34 cellular contexts compared by ENCODE assay signal in the genomic region with DNA sequence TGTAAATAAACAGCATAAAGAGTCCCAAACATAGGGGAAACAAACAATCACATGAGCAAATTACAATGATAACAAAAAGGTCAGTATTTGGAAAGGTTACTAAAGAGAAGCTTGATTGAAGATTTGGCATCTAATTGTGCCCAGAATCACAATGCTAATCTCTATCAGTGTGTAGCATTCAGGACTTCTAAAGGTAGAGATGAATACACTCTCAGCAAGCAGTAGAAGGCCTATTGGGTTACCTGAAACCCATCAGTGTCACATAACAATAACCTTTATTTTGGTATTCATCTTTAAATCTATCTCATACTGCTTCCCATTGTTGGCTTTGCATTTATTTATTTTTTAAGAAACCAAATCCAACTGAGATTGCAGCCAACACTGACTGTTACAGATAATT.
"Had no signal": no experiment of that assay in that cellular context is flagged by ENCODE, and none has a peak within 500 bp of the region (broad histone marks: within the 10 kb centered on the region; RNA-seq: fewer than 3 reads in every experiment).

No MANE protein-coding gene starts in this region.

- ATAC-seq: activated CD4-positive, alpha-beta T cell treated with anti-CD3 and anti-CD28 coated beads for 36 hours; activated CD8-positive, alpha-beta memory T cell treated with anti-CD3 and anti-CD28 coated beads, Interleukin-2, amount 10 ng/mL, durations not matched to agents 7 days and 5 days; activated CD8-positive, alpha-beta T cell treated with anti-CD3 and anti-CD28 coated beads, Interleukin-2, amount 10 ng/mL, durations not matched to agents 7 days and 5 days; activated naive CD8-positive, alpha-beta T cell treated with anti-CD3 and anti-CD28 coated beads, Interleukin-2, amount 50 U/mL, for 24 hours; body of pancreas; effector memory CD8-positive, alpha-beta T cell; foreskin keratinocyte; gastroesophageal sphincter; T-cell had no signal

- H3K36me3 Mint-ChIP-seq: activated CD4-positive, alpha-beta memory T cell treated with anti-CD3 and anti-CD28 coated beads for 36 hours; activated CD8-positive, alpha-beta memory T cell treated with anti-CD3 and anti-CD28 coated beads, Interleukin-2, amount 10 ng/mL, durations not matched to agents 7 days and 5 days; activated naive CD4-positive, alpha-beta T cell treated with anti-CD3 and anti-CD28 coated beads, Interleukin-2, amount 50 U/mL, for 24 hours; activated naive CD8-positive, alpha-beta T cell treated with anti-CD3 and anti-CD28 coated beads for 36 hours; T-cell had no signal

- H3K27me3 Mint-ChIP-seq: activated CD4-positive, alpha-beta memory T cell treated with anti-CD3 and anti-CD28 coated beads for 36 hours; activated CD4-positive, alpha-beta T cell treated with anti-CD3 and anti-CD28 coated beads for 36 hours; activated CD4-positive, alpha-beta T cell treated with anti-CD3 and anti-CD28 coated beads, Interleukin-2, amount 10 ng/mL, durations not matched to agents 24 days and 14 days; activated CD8-positive, alpha-beta memory T cell treated with anti-CD3 and anti-CD28 coated beads, Interleukin-2, amount 10 ng/mL, durations not matched to agents 7 days and 5 days; activated naive CD4-positive, alpha-beta T cell treated with anti-CD3 and anti-CD28 coated beads, Interleukin-2, amount 50 U/mL, for 24 hours; activated naive CD8-positive, alpha-beta T cell treated with anti-CD3 and anti-CD28 coated beads for 36 hours; activated naive CD8-positive, alpha-beta T cell treated with anti-CD3 and anti-CD28 coated beads, Interleukin-2, amount 50 U/mL, for 24 hours; effector memory CD8-positive, alpha-beta T cell had no signal

- H3K4me3 ChIP-seq: adrenal gland, body of pancreas, esophagus muscularis mucosa, gastroesophageal sphincter had no signal

- H3K4me1 Mint-ChIP-seq: activated CD4-positive, alpha-beta T cell treated with anti-CD3 and anti-CD28 coated beads for 36 hours; activated CD4-positive, alpha-beta T cell treated with anti-CD3 and anti-CD28 coated beads, Interleukin-2, amount 10 ng/mL, durations not matched to agents 24 days and 14 days; activated CD8-positive, alpha-beta memory T cell treated with anti-CD3 and anti-CD28 coated beads, Interleukin-2, amount 10 ng/mL, durations not matched to agents 7 days and 5 days; activated naive CD4-positive, alpha-beta T cell treated with anti-CD3 and anti-CD28 coated beads, Interleukin-2, amount 50 U/mL, for 24 hours; activated naive CD8-positive, alpha-beta T cell treated with anti-CD3 and anti-CD28 coated beads for 36 hours; activated naive CD8-positive, alpha-beta T cell treated with anti-CD3 and anti-CD28 coated beads, Interleukin-2, amount 50 U/mL, for 24 hours; T-cell had no signal

- DNase-seq: activated CD4-positive, alpha-beta memory T cell treated with anti-CD3 and anti-CD28 coated beads for 36 hours; activated CD4-positive, alpha-beta T cell treated with anti-CD3 and anti-CD28 coated beads for 36 hours; activated CD4-positive, alpha-beta T cell treated with anti-CD3 and anti-CD28 coated beads, Interleukin-2, amount 10 ng/mL, durations not matched to agents 24 days and 14 days; activated CD4-positive, CD25-positive, alpha-beta regulatory T cell; activated CD4-positive, CD25-positive, alpha-beta regulatory T cell treated with anti-CD3 and anti-CD28 coated beads, Interleukin-2, amount 50 U/mL, for 72 hours; activated CD8-positive, alpha-beta memory T cell treated with anti-CD3 and anti-CD28 coated beads, Interleukin-2, amount 10 ng/mL, durations not matched to agents 7 days and 5 days; activated CD8-positive, alpha-beta memory T cell treated with anti-CD3 and anti-CD28 coated beads, Interleukin-2, amount 50 U/mL, for 4 hours; activated CD8-positive, alpha-beta T cell treated with anti-CD3 and anti-CD28 coated beads, Interleukin-2, amount 10 ng/mL, durations not matched to agents 7 days and 5 days; activated effector memory CD4-positive, alpha-beta T cell treated with anti-CD3 and anti-CD28 coated beads, Interleukin-2, amount 50 U/mL, for 16 hours; activated naive CD4-positive, alpha-beta T cell treated with anti-CD3 and anti-CD28 coated beads for 36 hours; activated naive CD8-positive, alpha-beta T cell treated with anti-CD3 and anti-CD28 coated beads for 36 hours; activated naive CD8-positive, alpha-beta T cell treated with anti-CD3 and anti-CD28 coated beads, Interleukin-2, amount 50 U/mL, for 24 hours; activated T-cell treated with anti-CD3 and anti-CD28 coated beads, Interleukin-2, amount 50 U/mL, for 1 hour; activated T-cell treated with anti-CD3 and anti-CD28 coated beads, Interleukin-2, amount 50 U/mL, for 48 hours; adrenal gland; amygdala; aorta; body of pancreas; caudate nucleus; cortex of kidney; dermis blood vessel endothelial cell; effector CD4-positive, alpha-beta T cell; effector memory CD8-positive, alpha-beta T cell; erythroblast; foreskin keratinocyte; T-cell; T-helper 9 cell; WERI-Rb-1 had no signal

- H3K36me3 ChIP-seq: adrenal gland, esophagus muscularis mucosa, gastroesophageal sphincter, WERI-Rb-1 had no signal

- H3K27me3 ChIP-seq: adrenal gland, body of pancreas, esophagus muscularis mucosa, foreskin keratinocyte, gastroesophageal sphincter had no signal

- H3K4me3 Mint-ChIP-seq: activated CD4-positive, alpha-beta memory T cell treated with anti-CD3 and anti-CD28 coated beads for 36 hours; activated CD4-positive, alpha-beta T cell treated with anti-CD3 and anti-CD28 coated beads for 36 hours; activated CD4-positive, alpha-beta T cell treated with anti-CD3 and anti-CD28 coated beads, Interleukin-2, amount 10 ng/mL, durations not matched to agents 24 days and 14 days; activated CD8-positive, alpha-beta memory T cell treated with anti-CD3 and anti-CD28 coated beads, Interleukin-2, amount 10 ng/mL, durations not matched to agents 7 days and 5 days; activated CD8-positive, alpha-beta T cell treated with anti-CD3 and anti-CD28 coated beads, Interleukin-2, amount 10 ng/mL, durations not matched to agents 7 days and 5 days; activated naive CD4-positive, alpha-beta T cell treated with anti-CD3 and anti-CD28 coated beads for 36 hours; activated naive CD4-positive, alpha-beta T cell treated with anti-CD3 and anti-CD28 coated beads, Interleukin-2, amount 50 U/mL, for 24 hours; activated naive CD8-positive, alpha-beta T cell treated with anti-CD3 and anti-CD28 coated beads for 36 hours; activated naive CD8-positive, alpha-beta T cell treated with anti-CD3 and anti-CD28 coated beads, Interleukin-2, amount 50 U/mL, for 24 hours; activated T-helper 1 cell treated with anti-CD3 and anti-CD28 coated beads, Interleukin-12 subunit alpha, Interleukin-12 subunit beta, Interleukin-2, Interleukin-4 antibody, amounts not matched to agents 30 ng/mL and 10 ng/mL and 1 ng/mL, durations not matched to agents 14 hours and 24 hours and 36 hours; effector memory CD8-positive, alpha-beta T cell; T-cell; T-helper 1 cell treated with Interleukin-12 subunit alpha and Interleukin-12 subunit beta and Interleukin-4 antibody, amounts not matched to agents 30 μg/mL and 1 μg/mL, for 36 hours had no signal

- H3K9me3 Mint-ChIP-seq: activated CD4-positive, alpha-beta memory T cell treated with anti-CD3 and anti-CD28 coated beads for 36 hours; activated CD4-positive, alpha-beta T cell treated with anti-CD3 and anti-CD28 coated beads, Interleukin-2, amount 10 ng/mL, durations not matched to agents 24 days and 14 days; activated naive CD4-positive, alpha-beta T cell treated with anti-CD3 and anti-CD28 coated beads for 36 hours; activated naive CD4-positive, alpha-beta T cell treated with anti-CD3 and anti-CD28 coated beads, Interleukin-2, amount 50 U/mL, for 24 hours; activated naive CD8-positive, alpha-beta T cell treated with anti-CD3 and anti-CD28 coated beads for 36 hours; activated naive CD8-positive, alpha-beta T cell treated with anti-CD3 and anti-CD28 coated beads, Interleukin-2, amount 50 U/mL, for 24 hours; activated T-helper 1 cell treated with anti-CD3 and anti-CD28 coated beads, Interleukin-12 subunit alpha, Interleukin-12 subunit beta, Interleukin-2, Interleukin-4 antibody, amounts not matched to agents 30 ng/mL and 10 ng/mL and 1 ng/mL, durations not matched to agents 14 hours and 24 hours and 36 hours; activated T-helper 2 cell treated with anti-CD3 and anti-CD28 coated beads, Interferon-gamma antibody, Interleukin-2, Interleukin-4, amounts not matched to agents 10 μg/mL and 5 μg/mL and 100 μg/mL, durations not matched to agents 14 hours and 24 hours and 36 hours; T-cell; T-helper 1 cell treated with Interleukin-12 subunit alpha and Interleukin-12 subunit beta and Interleukin-4 antibody, amounts not matched to agents 30 μg/mL and 1 μg/mL, for 36 hours had no signal

- H3K27ac ChIP-seq: adrenal gland, body of pancreas, esophagus muscularis mucosa, foreskin keratinocyte, gastroesophageal sphincter, WERI-Rb-1 had no signal

- H3K4me1 ChIP-seq: adrenal gland, body of pancreas, esophagus muscularis mucosa, foreskin keratinocyte, gastroesophageal sphincter had no signal

- H3K27ac Mint-ChIP-seq: activated CD4-positive, alpha-beta memory T cell treated with anti-CD3 and anti-CD28 coated beads for 36 hours; activated CD4-positive, alpha-beta T cell treated with anti-CD3 and anti-CD28 coated beads for 36 hours; activated CD4-positive, alpha-beta T cell treated with anti-CD3 and anti-CD28 coated beads, Interleukin-2, amount 10 ng/mL, durations not matched to agents 24 days and 14 days; activated CD8-positive, alpha-beta memory T cell treated with anti-CD3 and anti-CD28 coated beads, Interleukin-2, amount 10 ng/mL, durations not matched to agents 7 days and 5 days; activated CD8-positive, alpha-beta T cell treated with anti-CD3 and anti-CD28 coated beads, Interleukin-2, amount 10 ng/mL, durations not matched to agents 7 days and 5 days; activated naive CD4-positive, alpha-beta T cell treated with anti-CD3 and anti-CD28 coated beads for 36 hours; activated naive CD4-positive, alpha-beta T cell treated with anti-CD3 and anti-CD28 coated beads, Interleukin-2, amount 50 U/mL, for 24 hours; activated naive CD8-positive, alpha-beta T cell treated with anti-CD3 and anti-CD28 coated beads for 36 hours; activated naive CD8-positive, alpha-beta T cell treated with anti-CD3 and anti-CD28 coated beads, Interleukin-2, amount 50 U/mL, for 24 hours; activated T-helper 1 cell treated with anti-CD3 and anti-CD28 coated beads, Interleukin-12 subunit alpha, Interleukin-12 subunit beta, Interleukin-2, Interleukin-4 antibody, amounts not matched to agents 30 ng/mL and 10 ng/mL and 1 ng/mL, durations not matched to agents 14 hours and 24 hours and 36 hours; activated T-helper 2 cell treated with anti-CD3 and anti-CD28 coated beads, Interferon-gamma antibody, Interleukin-2, Interleukin-4, amounts not matched to agents 10 μg/mL and 5 μg/mL and 100 μg/mL, durations not matched to agents 14 hours and 24 hours and 36 hours; effector memory CD8-positive, alpha-beta T cell; T-cell; T-helper 1 cell treated with Interleukin-12 subunit alpha and Interleukin-12 subunit beta and Interleukin-4 antibody, amounts not matched to agents 30 μg/mL and 1 μg/mL, for 36 hours had no signal

- H3K9me3 ChIP-seq: adrenal gland, body of pancreas, esophagus muscularis mucosa, gastroesophageal sphincter had no signal
